In the genomic region with DNA sequence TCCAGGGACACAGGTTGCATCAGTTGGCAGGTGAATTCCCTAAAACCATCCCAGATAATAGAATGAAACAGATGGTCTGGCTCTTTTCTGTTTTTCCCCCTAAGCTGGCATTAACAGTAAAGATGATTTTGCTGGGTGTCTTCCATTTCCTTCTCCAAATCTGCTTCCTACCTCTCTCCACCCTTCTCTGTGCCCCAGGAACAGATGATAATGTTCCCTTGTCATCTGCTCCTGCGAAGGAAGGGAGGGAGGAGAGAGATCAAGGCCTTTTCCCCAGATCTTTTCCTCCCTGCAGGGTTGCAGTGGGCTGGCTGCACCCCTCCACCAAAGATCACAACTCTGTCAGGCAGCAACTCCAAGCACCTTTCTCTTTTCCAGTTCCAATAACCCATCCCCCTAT, we compare ENCODE assay signal across 19 cellular contexts.
A peak's percentile ranks its signal among the peaks of the same experiment; 100 is the strongest.
DNase-seq lines count a peak whose midpoint lies in the region; ATAC-seq and TF ChIP-seq lines count a peak whose summit lies in the region.
"Had no signal": no experiment of that assay in that cellular context is flagged by ENCODE, and none has a peak within 500 bp of the region (broad histone marks: within the 10 kb centered on the region; RNA-seq: fewer than 3 reads in every experiment).

No MANE protein-coding gene starts in this region.

- no peak overlapping the region for H3K4me3 ChIP-seq in GM23338
- H3K4me3 ChIP-seq: BLaER1, GM12878, GM23248 had no signal

- TF ChIP-seq CTCF in GM23338 (conservative IDR thresholded peaks at IDR 0.05; ENCODE audit: low read depth in 2 of 2): no peak

- no peak for ATAC-seq in GM23338
- ATAC-seq in activated CD8-positive, alpha-beta T cell treated with anti-CD3 and anti-CD28 coated beads, Interleukin-2, amount 10 ng/mL, durations not matched to agents 7 days and 5 days: no peak
- ATAC-seq in HG03175 (IDR thresholded peaks at IDR 0.05; ENCODE audit: unreplicated experiment): no peak
- ATAC-seq: CD8-positive, alpha-beta T cell; GM12878; HCT116 had no signal

- no peaks in the 10 kb centered on the region for H3K27me3 ChIP-seq in GM23338 (ENCODE audit: insufficient read depth)
- H3K27me3 ChIP-seq: BLaER1 had no signal

- no peak overlapping the region for H3K4me3 Mint-ChIP-seq in GM23338
- H3K4me3 Mint-ChIP-seq in dendritic cell treated with granulocyte-macrophage colony-stimulating factor and Interleukin-4, amounts not matched to agents 40 ng/mL and 50 ng/mL, for 4 days: no peak overlapping the region
- no peak overlapping the region for H3K4me3 Mint-ChIP-seq in activated CD8-positive, alpha-beta T cell treated with anti-CD3 and anti-CD28 coated beads, Interleukin-2, amount 10 ng/mL, durations not matched to agents 7 days and 5 days
- H3K4me3 Mint-ChIP-seq: B cell; CD4-positive, CD25-positive, alpha-beta regulatory T cell; CD8-positive, alpha-beta T cell; H9 had no signal

- H3K4me1 Mint-ChIP-seq in GM23338: no peaks in the 10 kb centered on the region
- H3K4me1 Mint-ChIP-seq in dendritic cell treated with granulocyte-macrophage colony-stimulating factor and Interleukin-4, amounts not matched to agents 40 ng/mL and 50 ng/mL, for 4 days (ENCODE audit: low read depth): peaks cover 23% of the 10 kb centered on the region
- H3K4me1 Mint-ChIP-seq in activated CD8-positive, alpha-beta T cell treated with anti-CD3 and anti-CD28 coated beads, Interleukin-2, amount 10 ng/mL, durations not matched to agents 7 days and 5 days (ENCODE audit: low read depth): no peaks in the 10 kb centered on the region
- H3K4me1 Mint-ChIP-seq: B cell, H9 had no signal

- POLR2A ChIA-PET in activated CD8-positive, alpha-beta T cell treated with anti-CD3 and anti-CD28 coated beads, Interleukin-2, amount 10 ng/mL, durations not matched to agents 7 days and 5 days (lab: Charles Lee): no interaction called here

- H3K36me3 Mint-ChIP-seq in GM23338 (ENCODE audit: low read depth): no peaks in the 10 kb centered on the region
- H3K36me3 Mint-ChIP-seq in dendritic cell treated with granulocyte-macrophage colony-stimulating factor and Interleukin-4, amounts not matched to agents 40 ng/mL and 50 ng/mL, for 4 days (ENCODE audit: low read depth): no peaks in the 10 kb centered on the region
- H3K36me3 Mint-ChIP-seq in activated CD8-positive, alpha-beta T cell treated with anti-CD3 and anti-CD28 coated beads, Interleukin-2, amount 10 ng/mL, durations not matched to agents 7 days and 5 days (ENCODE audit: low read depth): no peaks in the 10 kb centered on the region
- H3K36me3 Mint-ChIP-seq: CD4-positive, CD25-positive, alpha-beta regulatory T cell; CD8-positive, alpha-beta T cell had no signal

- DNase-seq in G401 (ENCODE audit: low spot score) (peak; percentile 98), GM23338 (ENCODE audit: low spot score) (no peak), cerebellar cortex (ENCODE audit: low spot score) (peak; percentile 98)
- DNase-seq in activated CD8-positive, alpha-beta T cell treated with anti-CD3 and anti-CD28 coated beads, Interleukin-2, amount 10 ng/mL, durations not matched to agents 7 days and 5 days: no peak
- DNase-seq: Caco-2; CD4-positive, CD25-positive, alpha-beta regulatory T cell; CD8-positive, alpha-beta T cell; DMS153; DND-41; GDM1; GM23248; H9 had no signal

- no peaks in the 10 kb centered on the region for H3K9me2 ChIP-seq in GM23338 (ENCODE audit: insufficient read depth)

- H3K27ac ChIP-seq in GM23338 (ENCODE audit: low read depth): no peak overlapping the region
- H3K27ac ChIP-seq: BLaER1, C4-2B, GM23248 had no signal

- no peaks in the 10 kb centered on the region for H3K4me1 ChIP-seq in GM23338 (ENCODE audit: insufficient read depth)
- H3K4me1 ChIP-seq: BLaER1, Caco-2 had no signal

- H3K27me3 Mint-ChIP-seq in GM23338 (ENCODE audit: insufficient read depth, low read depth, poor library complexity): no peaks in the 10 kb centered on the region
- no peaks in the 10 kb centered on the region for H3K27me3 Mint-ChIP-seq in dendritic cell treated with granulocyte-macrophage colony-stimulating factor and Interleukin-4, amounts not matched to agents 40 ng/mL and 50 ng/mL, for 4 days
- H3K27me3 Mint-ChIP-seq in activated CD8-positive, alpha-beta T cell treated with anti-CD3 and anti-CD28 coated beads, Interleukin-2, amount 10 ng/mL, durations not matched to agents 7 days and 5 days (ENCODE audit: low read depth): peaks cover 17% of the 10 kb centered on the region
- H3K27me3 Mint-ChIP-seq: CD4-positive, CD25-positive, alpha-beta regulatory T cell had no signal

- H3K9me3 Mint-ChIP-seq in GM23338: no peaks in the 10 kb centered on the region
- no peaks in the 10 kb centered on the region for H3K9me3 Mint-ChIP-seq in dendritic cell treated with granulocyte-macrophage colony-stimulating factor and Interleukin-4, amounts not matched to agents 40 ng/mL and 50 ng/mL, for 4 days
- no peaks in the 10 kb centered on the region for H3K9me3 Mint-ChIP-seq in activated CD8-positive, alpha-beta T cell treated with anti-CD3 and anti-CD28 coated beads, Interleukin-2, amount 10 ng/mL, durations not matched to agents 7 days and 5 days (ENCODE audit: insufficient read depth)
- H3K9me3 Mint-ChIP-seq: CD8-positive, alpha-beta T cell; H9 had no signal

- intact Hi-C loops in dendritic cell treated with granulocyte-macrophage colony-stimulating factor and Interleukin-4, amounts not matched to agents 40 ng/mL and 50 ng/mL, for 4 days (cut with micrococcal nuclease): no loop called here

- H3K4me2 ChIP-seq in GM23338: no peak overlapping the region
- H3K4me2 ChIP-seq: BLaER1 had no signal

- no peaks in the 10 kb centered on the region for H3K79me2 ChIP-seq in GM23338 (replicated peaks; ENCODE audit: insufficient read depth)

- no peak overlapping the region for H3K27ac Mint-ChIP-seq in GM23338
- H3K27ac Mint-ChIP-seq in dendritic cell treated with granulocyte-macrophage colony-stimulating factor and Interleukin-4, amounts not matched to agents 40 ng/mL and 50 ng/mL, for 4 days: peak overlapping the region; percentile 7
- no peak overlapping the region for H3K27ac Mint-ChIP-seq in activated CD8-positive, alpha-beta T cell treated with anti-CD3 and anti-CD28 coated beads, Interleukin-2, amount 10 ng/mL, durations not matched to agents 7 days and 5 days
- H3K27ac Mint-ChIP-seq: B cell; CD4-positive, CD25-positive, alpha-beta regulatory T cell; CD8-positive, alpha-beta T cell; H9 had no signal

- no peaks in the 10 kb centered on the region for H3K36me3 ChIP-seq in GM23338 (ENCODE audit: insufficient read depth)
- H3K36me3 ChIP-seq: BLaER1 had no signal

- H3F3A ChIP-seq in GM23338 (replicated peaks; ENCODE audit: low read depth): no peaks in the 10 kb centered on the region

- H4K20me1 ChIP-seq in GM23338 (replicated peaks; ENCODE audit: insufficient read depth): no peaks in the 10 kb centered on the region
- H4K20me1 ChIP-seq: BLaER1 had no signal

- H2AFZ ChIP-seq in GM23338: peak overlapping the region; percentile 23; the same call in 1 of the 2 replicates
- H2AFZ ChIP-seq: GM23248 had no signal

- CTCF ChIA-PET in activated CD8-positive, alpha-beta T cell treated with anti-CD3 and anti-CD28 coated beads, Interleukin-2, amount 10 ng/mL, durations not matched to agents 7 days and 5 days (lab: Charles Lee): no interaction called here

- in situ Hi-C loops in G401 (cut with HindIII; ENCODE audit: low sequenced_read_pairs): no loop called here

TF ChIP-seq in GM23338, 12 proteins besides CTCF, POLR2A, EP300 and RAD21 (continues in another document):
- TF ChIP-seq STAT1 (IDR thresholded peaks at IDR 0.05; ENCODE audit: unreplicated experiment): no peak
- TF ChIP-seq NANOG (IDR thresholded peaks at IDR 0.05; ENCODE audit: borderline replicate concordance): no peak
- TF ChIP-seq, protein P1, sequence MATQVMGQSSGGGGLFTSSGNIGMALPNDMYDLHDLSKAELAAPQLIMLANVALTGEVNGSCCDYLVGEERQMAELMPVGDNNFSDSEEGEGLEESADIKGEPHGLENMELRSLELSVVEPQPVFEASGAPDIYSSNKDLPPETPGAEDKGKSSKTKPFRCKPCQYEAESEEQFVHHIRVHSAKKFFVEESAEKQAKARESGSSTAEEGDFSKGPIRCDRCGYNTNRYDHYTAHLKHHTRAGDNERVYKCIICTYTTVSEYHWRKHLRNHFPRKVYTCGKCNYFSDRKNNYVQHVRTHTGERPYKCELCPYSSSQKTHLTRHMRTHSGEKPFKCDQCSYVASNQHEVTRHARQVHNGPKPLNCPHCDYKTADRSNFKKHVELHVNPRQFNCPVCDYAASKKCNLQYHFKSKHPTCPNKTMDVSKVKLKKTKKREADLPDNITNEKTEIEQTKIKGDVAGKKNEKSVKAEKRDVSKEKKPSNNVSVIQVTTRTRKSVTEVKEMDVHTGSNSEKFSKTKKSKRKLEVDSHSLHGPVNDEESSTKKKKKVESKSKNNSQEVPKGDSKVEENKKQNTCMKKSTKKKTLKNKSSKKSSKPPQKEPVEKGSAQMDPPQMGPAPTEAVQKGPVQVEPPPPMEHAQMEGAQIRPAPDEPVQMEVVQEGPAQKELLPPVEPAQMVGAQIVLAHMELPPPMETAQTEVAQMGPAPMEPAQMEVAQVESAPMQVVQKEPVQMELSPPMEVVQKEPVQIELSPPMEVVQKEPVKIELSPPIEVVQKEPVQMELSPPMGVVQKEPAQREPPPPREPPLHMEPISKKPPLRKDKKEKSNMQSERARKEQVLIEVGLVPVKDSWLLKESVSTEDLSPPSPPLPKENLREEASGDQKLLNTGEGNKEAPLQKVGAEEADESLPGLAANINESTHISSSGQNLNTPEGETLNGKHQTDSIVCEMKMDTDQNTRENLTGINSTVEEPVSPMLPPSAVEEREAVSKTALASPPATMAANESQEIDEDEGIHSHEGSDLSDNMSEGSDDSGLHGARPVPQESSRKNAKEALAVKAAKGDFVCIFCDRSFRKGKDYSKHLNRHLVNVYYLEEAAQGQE (IDR thresholded peaks at IDR 0.05; ENCODE audit: unreplicated experiment): no peak
- TF ChIP-seq ZNF114 (CRISPR knock-in tag; IDR thresholded peaks at IDR 0.05): no peak

Comparison
In these comparisons a context has a peak if more than half of its experiments do, and no peak if none do; other contexts are left out.
1. DNase-seq: peak in G401 (single experiment) and cerebellar cortex (single experiment); none in GM23338 (single experiment) and activated CD8-positive, alpha-beta T cell treated with anti-CD3 and anti-CD28 coated beads, Interleukin-2, amount 10 ng/mL, durations not matched to agents 7 days and 5 days (single experiment).